8 cellular contexts compared by ENCODE assay signal in the genomic region with DNA sequence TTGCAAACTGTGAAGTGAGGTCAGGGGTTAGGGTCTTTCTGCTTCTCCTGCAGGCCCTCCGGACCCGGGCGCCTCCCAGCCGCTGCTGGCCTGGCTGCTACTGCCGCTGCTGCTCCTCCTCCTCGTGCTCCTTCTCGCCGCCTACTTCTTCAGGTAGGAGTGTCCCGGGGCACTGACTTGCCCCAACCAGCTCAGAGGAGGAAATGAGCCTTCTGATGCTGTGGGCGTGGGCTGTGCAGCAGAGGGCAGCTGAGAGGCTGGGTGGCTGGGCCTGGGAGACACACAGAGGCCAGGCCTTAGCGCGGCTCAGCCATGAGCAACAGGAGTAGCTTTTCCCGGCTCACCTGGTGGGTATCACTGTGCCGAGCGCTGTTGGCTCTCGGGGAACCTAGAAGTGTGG.
DNase-seq lines count a peak whose midpoint lies in the region; ATAC-seq and TF ChIP-seq lines count a peak whose summit lies in the region.

No MANE protein-coding gene starts in this region.

- no peaks in the 10 kb centered on the region for H3K27me3 Mint-ChIP-seq in activated CD4-positive, alpha-beta memory T cell treated with anti-CD3 and anti-CD28 coated beads, Interleukin-2, amount 10 ng/mL, durations not matched to agents 7 days and 5 days
- H3K27me3 Mint-ChIP-seq in endodermal cell (ENCODE audit: insufficient read depth): peaks cover 27% of the 10 kb centered on the region
- H3K27me3 Mint-ChIP-seq in natural killer cell (ENCODE audit: low read depth in 2 of 2): no peaks in the 10 kb centered on the region

- H3K36me3 ChIP-seq in endodermal cell (ENCODE audit: control insufficient read depth, insufficient read depth, low read length): no peaks in the 10 kb centered on the region

- H3K4me3 Mint-ChIP-seq in activated CD4-positive, alpha-beta memory T cell treated with anti-CD3 and anti-CD28 coated beads, Interleukin-2, amount 10 ng/mL, durations not matched to agents 7 days and 5 days: peak overlapping the region; percentile 93
- H3K4me3 Mint-ChIP-seq in endodermal cell (no peak overlapping the region), natural killer cell (peak overlapping the region; percentile 96)

- CTCF ChIA-PET in activated CD4-positive, alpha-beta memory T cell treated with anti-CD3 and anti-CD28 coated beads, Interleukin-2, amount 10 ng/mL, durations not matched to agents 7 days and 5 days (lab: Charles Lee): interaction anchor here (1.0 to 3.3 kb wide), 10 partner anchors 9 to 130 kb away, joined by 3 to 54 read pairs (median 8); no protein-coding TSS in a partner anchor

- H3K27me3 ChIP-seq in endodermal cell (ENCODE audit: control insufficient read depth, insufficient read depth, low read length, poor library complexity, severe bottlenecking): peaks cover 22% of the 10 kb centered on the region

- no peak overlapping the region for H3K9ac ChIP-seq in endodermal cell (ENCODE audit: extremely low read depth, low read length, poor library complexity, severe bottlenecking)

- 57 to 59% methylated on average over 10 to 16 of the region's 16 CpGs for WGBS in endodermal cell (ENCODE audit: insufficient coverage in 1 of 2, insufficient read length in 1 of 2), 2 experiments

- TF ChIP-seq CTCF in endodermal cell (conservative IDR thresholded peaks at IDR 0.05): no peak
- TF ChIP-seq CTCF in natural killer cell (IDR thresholded peaks at IDR 0.05): no peak

- POLR2A ChIA-PET in activated CD4-positive, alpha-beta memory T cell treated with anti-CD3 and anti-CD28 coated beads, Interleukin-2, amount 10 ng/mL, durations not matched to agents 7 days and 5 days (lab: Charles Lee): interaction anchor here (0.7 to 4.1 kb wide), 14 partner anchors 11 to 173 kb away, joined by 3 to 167 read pairs (median 8); a partner anchor contains a TSS

- intact Hi-C loops in natural killer cell (cut with micrococcal nuclease): loop anchor here (1.0 kb wide), 1 partner anchor 12 kb away; no protein-coding TSS in a partner anchor

- peak overlapping the region; percentile 100 for H3K27ac Mint-ChIP-seq in activated CD4-positive, alpha-beta memory T cell treated with anti-CD3 and anti-CD28 coated beads, Interleukin-2, amount 10 ng/mL, durations not matched to agents 7 days and 5 days
- peak overlapping the region; percentile 78 for H3K27ac Mint-ChIP-seq in endodermal cell
- H3K27ac Mint-ChIP-seq in natural killer cell: peak overlapping the region; percentile 97 to 99

- no peaks in the 10 kb centered on the region for H3K4me1 ChIP-seq in endodermal cell (ENCODE audit: control insufficient read depth, insufficient read depth, low read length)

- H3K9me3 ChIP-seq in endodermal cell (ENCODE audit: control insufficient read depth, low read length): no peaks in the 10 kb centered on the region

- peaks cover 63% of the 10 kb centered on the region for H3K4me1 Mint-ChIP-seq in activated CD4-positive, alpha-beta memory T cell treated with anti-CD3 and anti-CD28 coated beads, Interleukin-2, amount 10 ng/mL, durations not matched to agents 7 days and 5 days
- peaks cover 9% of the 10 kb centered on the region for H3K4me1 Mint-ChIP-seq in endodermal cell
- H3K4me1 Mint-ChIP-seq in natural killer cell: peaks cover 61 to 76% of the 10 kb centered on the region in 2 donors

- peak; percentile 34 for DNase-seq in CMK (ENCODE audit: low read depth)
- peak; percentile 46 for DNase-seq in KG1 (lab: John Stamatoyannopoulos, UW)
- DNase-seq in activated CD4-positive, alpha-beta memory T cell treated with anti-CD3 and anti-CD28 coated beads, Interleukin-2, amount 10 ng/mL, durations not matched to agents 7 days and 5 days: peak; percentile 89
- peak; percentile 96 for DNase-seq in endodermal cell
- DNase-seq in natural killer cell: peak; percentile 80
- peak in 23 of 49 donors; percentile 15 to 72 (median 34) for DNase-seq in substantia nigra (lab: John Stamatoyannopoulos, UW)
- no peak for DNase-seq in NCI-H2081 treated with DMSO at 0.1 percent for 48 hours (lab: John Stamatoyannopoulos, UW)

- no peaks in the 10 kb centered on the region for H3K9me3 Mint-ChIP-seq in activated CD4-positive, alpha-beta memory T cell treated with anti-CD3 and anti-CD28 coated beads, Interleukin-2, amount 10 ng/mL, durations not matched to agents 7 days and 5 days
- no peaks in the 10 kb centered on the region for H3K9me3 Mint-ChIP-seq in endodermal cell
- no peaks in the 10 kb centered on the region for H3K9me3 Mint-ChIP-seq in natural killer cell

- H3K27ac ChIP-seq in endodermal cell (ENCODE audit: low read depth, low read length) (no peak overlapping the region), substantia nigra (ENCODE audit: low read depth, low read length, poor library complexity, severe bottlenecking) (peak overlapping the region; percentile 31)

- H3K36me3 Mint-ChIP-seq in activated CD4-positive, alpha-beta memory T cell treated with anti-CD3 and anti-CD28 coated beads, Interleukin-2, amount 10 ng/mL, durations not matched to agents 7 days and 5 days (ENCODE audit: low read depth): peaks cover 38% of the 10 kb centered on the region
- H3K36me3 Mint-ChIP-seq in endodermal cell (ENCODE audit: low read depth): no peaks in the 10 kb centered on the region
- peaks cover 2% of the 10 kb centered on the region for H3K36me3 Mint-ChIP-seq in natural killer cell

- H3K4me3 ChIP-seq in endodermal cell (ENCODE audit: low read length): no peak overlapping the region

- peak; percentile 98 for ATAC-seq in GM21528 (IDR thresholded peaks at IDR 0.05; ENCODE audit: low FRiP score, unreplicated experiment)
- peak; percentile 85 to 96 (median 88) for ATAC-seq in natural killer cell
